Comparison of ENCODE assay signal across 24 cellular contexts in genomic region chr16:638836-639235, GRCh38. TPM values are rescaled to one million over a fixed set of nuclear protein-coding genes. Genes with fewer than 3 reads are reported as not detected.
DNase-seq lines count a peak whose midpoint lies in the region; ATAC-seq, FAIRE-seq and TF ChIP-seq lines count a peak whose summit lies in the region.
"Had no signal": no experiment of that assay in that cellular context is flagged by ENCODE, and none has a peak within 500 bp of the region (broad histone marks: within the 10 kb centered on the region; RNA-seq: fewer than 3 reads in every experiment).

No MANE protein-coding gene starts in this region.

- CTCF ChIA-PET in CD4-positive, alpha-beta T cell (lab: Charles Lee) = no interaction called here

- no peak for FAIRE-seq in kidney (lab: Jason Lieb, UNC)
- FAIRE-seq: pancreas had no signal

- peak overlapping the region; percentile 12 for H3K27ac Mint-ChIP-seq in CD4-positive, alpha-beta T cell
- H3K27ac Mint-ChIP-seq: activated naive CD8-positive, alpha-beta T cell; activated T-helper 17 cell treated with anti-CD3 and anti-CD28 coated beads, Interleukin-2, amount 50 U/mL, for 72 hours had no signal

- intact Hi-C loops in CD4-positive, alpha-beta T cell (cut with DNase I, micrococcal nuclease) = no loop called here
- intact Hi-C loops in kidney (cut with DNase I) = no loop called here

- H3K9ac ChIP-seq in kidney (ENCODE audit: low read length in 2 of 2) = no peak overlapping the region

- H3K27me3 Mint-ChIP-seq in CD4-positive, alpha-beta T cell = peaks cover 6% of the 10 kb centered on the region
- H3K27me3 Mint-ChIP-seq: activated naive CD8-positive, alpha-beta T cell; activated T-helper 17 cell treated with anti-CD3 and anti-CD28 coated beads, Interleukin-2, amount 50 U/mL, for 72 hours; naive B cell had no signal

- peak overlapping the region; percentile 96 for H3K27ac ChIP-seq in 22Rv1
- no peak overlapping the region for H3K27ac ChIP-seq in CD4-positive, alpha-beta T cell (ENCODE audit: low read depth, low read length)
- peak overlapping the region; percentile 32 to 52 for H3K27ac ChIP-seq in kidney (ENCODE audit: low read depth in 2 of 2, low read length in 2 of 2)
- H3K27ac ChIP-seq: thyroid gland, VCaP had no signal

- no peak for DNase-seq in CD4-positive, alpha-beta T cell
- no peak for DNase-seq in kidney
- DNase-seq in central memory CD4-positive, alpha-beta T cell = no peak
- no peak for DNase-seq in globus pallidus (ENCODE audit: low spot score)
- DNase-seq: activated CD4-positive, alpha-beta T cell treated with anti-CD3 and anti-CD28 coated beads, Interleukin-2, amount 50 U/mL, for 4 hours; activated CD8-positive, alpha-beta memory T cell treated with anti-CD3 and anti-CD28 coated beads, Interleukin-2, amount 50 U/mL, for 4 hours; Kasumi-1; MV-4-11; naive B cell; NCI-H1694 treated with DMSO at 0.1 percent for 48 hours; NCI-H2171; NCI-H526; RPMI8226; stimulated activated naive CD8-positive, alpha-beta T cell treated with anti-CD3 and anti-CD28 coated beads, Interleukin-15, amount 100 ng/mL, for 72 hours; thyroid gland had no signal

- H3K36me3 Mint-ChIP-seq in CD4-positive, alpha-beta T cell (ENCODE audit: low read depth) = peaks cover 9% of the 10 kb centered on the region
- H3K36me3 Mint-ChIP-seq: activated naive CD8-positive, alpha-beta T cell; naive B cell had no signal

- 0 out of 2 replicates have a peak, but pooled peaks have one; percentile 4 for TF ChIP-seq POLR2A in Raji (IDR thresholded peaks at IDR 0.05; ENCODE audit: insufficient read depth, low read depth, low read length)

- peaks cover 0 to 25% of the 10 kb centered on the region in 2 donors for H3K4me1 ChIP-seq in kidney (ENCODE audit: control insufficient read depth in 1 of 2, insufficient read depth in 1 of 2, low read depth in 1 of 2, low read length in 2 of 2)

- no peaks in the 10 kb centered on the region for H3K36me3 ChIP-seq in kidney (ENCODE audit: control insufficient read depth in 1 of 2, insufficient read depth in 2 of 2, low read length in 2 of 2)
- H3K36me3 ChIP-seq: thyroid gland had no signal

- no peaks in the 10 kb centered on the region for H3K9me3 Mint-ChIP-seq in CD4-positive, alpha-beta T cell
- H3K9me3 Mint-ChIP-seq: activated T-helper 17 cell treated with anti-CD3 and anti-CD28 coated beads, Interleukin-2, amount 50 U/mL, for 72 hours; naive B cell; stimulated activated naive CD8-positive, alpha-beta T cell treated with anti-CD3 and anti-CD28 coated beads, Interleukin-15, amount 100 ng/mL, for 72 hours had no signal

- TF ChIP-seq CTCF in 22Rv1 (IDR thresholded peaks at IDR 0.05) = no peak
- no peak for TF ChIP-seq CTCF in CD4-positive, alpha-beta T cell (IDR thresholded peaks at IDR 0.05)
- TF ChIP-seq CTCF in kidney (IDR thresholded peaks at IDR 0.05; ENCODE audit: borderline replicate concordance, extremely low read depth, insufficient read depth) = no peak

- H3K4me1 Mint-ChIP-seq in CD4-positive, alpha-beta T cell (ENCODE audit: low read depth) = peaks cover 8% of the 10 kb centered on the region

- POLR2A ChIA-PET in CD4-positive, alpha-beta T cell (lab: Charles Lee) = no interaction called here

- H3K4me3 ChIP-seq in kidney (ENCODE audit: low read length in 2 of 2) = no peak overlapping the region
- H3K4me3 ChIP-seq: pancreas, thyroid gland had no signal

- no peaks in the 10 kb centered on the region for H3K9me3 ChIP-seq in CD4-positive, alpha-beta T cell (ENCODE audit: control insufficient read depth, low read length)
- H3K9me3 ChIP-seq in kidney (ENCODE audit: control insufficient read depth in 1 of 2, low read length in 2 of 2) = no peaks in the 10 kb centered on the region
- H3K9me3 ChIP-seq: pancreas, thyroid gland had no signal

- no peak for ATAC-seq in CD4-positive, alpha-beta T cell (ENCODE audit: poor library complexity)
- ATAC-seq in GM19035 (IDR thresholded peaks at IDR 0.05; ENCODE audit: unreplicated experiment) (no peak), HG03139 (IDR thresholded peaks at IDR 0.05; ENCODE audit: unreplicated experiment) (no peak)
- ATAC-seq: activated T-helper 17 cell treated with anti-CD3 and anti-CD28 coated beads, Interleukin-2, amount 50 U/mL, for 72 hours; pancreas; sciatic nerve; stimulated activated naive CD8-positive, alpha-beta T cell treated with anti-CD3 and anti-CD28 coated beads, Interleukin-15, amount 100 ng/mL, for 72 hours had no signal

- no peaks in the 10 kb centered on the region for H3K27me3 ChIP-seq in CD4-positive, alpha-beta T cell (ENCODE audit: control insufficient read depth, insufficient read depth, low read length)
- H3K27me3 ChIP-seq: pancreas, thyroid gland had no signal

- peak overlapping the region; percentile 63 for H3K4me3 Mint-ChIP-seq in CD4-positive, alpha-beta T cell
- H3K4me3 Mint-ChIP-seq: activated T-helper 17 cell treated with anti-CD3 and anti-CD28 coated beads, Interleukin-2, amount 50 U/mL, for 72 hours; stimulated activated naive CD8-positive, alpha-beta T cell treated with anti-CD3 and anti-CD28 coated beads, Interleukin-15, amount 100 ng/mL, for 72 hours had no signal

RNA-seq across cellular contexts. Expression of gene METTL26, which starts 2.7 kb away (rescaled TPM):
- 10 to 100 TPM; 39.5 to 39.6 TPM for total RNA-seq in CD4-positive, alpha-beta T cell
- 44.2 TPM for total RNA-seq in kidney
- 183 TPM for polyA plus RNA-seq in kidney (ENCODE audit: insufficient read depth, low read depth, low replicate concordance)

RNA-seq across cellular contexts. Expression of gene MCRIP2, which starts 2.8 kb away (rescaled TPM):
- 10 to 100 TPM; 11.4 to 14.6 TPM for total RNA-seq in CD4-positive, alpha-beta T cell
- total RNA-seq in kidney = 36.9 TPM
- 265 TPM for polyA plus RNA-seq in kidney (ENCODE audit: insufficient read depth, low read depth, low replicate concordance)

RNA-seq across cellular contexts. Expression of gene WFIKKN1, which starts 8.1 kb away (rescaled TPM):
- under 1 TPM; 0.64 to 0.99 TPM for total RNA-seq in CD4-positive, alpha-beta T cell
- 0.69 TPM for total RNA-seq in kidney
- 1.8 TPM for polyA plus RNA-seq in kidney (ENCODE audit: insufficient read depth, low read depth, low replicate concordance)

RNA-seq across cellular contexts. Expression of gene WDR90, which starts 10.3 kb away (rescaled TPM):
- total RNA-seq in CD4-positive, alpha-beta T cell = 10 to 100 TPM in 1 of 2 experiments, 1 to 10 TPM in 1; 8.1 to 10.3 TPM
- 51.6 TPM for total RNA-seq in kidney
- polyA plus RNA-seq in kidney (ENCODE audit: insufficient read depth, low read depth, low replicate concordance) = 10.6 TPM

RNA-seq across cellular contexts. Expression of gene RHOT2, which starts 29.1 kb away (rescaled TPM):
- total RNA-seq in CD4-positive, alpha-beta T cell = 100 to 1,000 TPM; 202 to 209 TPM
- total RNA-seq in kidney = 117 TPM
- 90.5 TPM for polyA plus RNA-seq in kidney (ENCODE audit: insufficient read depth, low read depth, low replicate concordance)
